16 cellular contexts compared by ENCODE assay signal in genomic region chr12:12534975-12535374, GRCh38. TPM values are rescaled to one million over a fixed set of nuclear protein-coding genes. Genes with fewer than 3 reads are reported as not detected.
DNase-seq lines count a peak whose midpoint lies in the region; ATAC-seq and TF ChIP-seq lines count a peak whose summit lies in the region.
"Had no signal": no experiment of that assay in that cellular context is flagged by ENCODE, and none has a peak within 500 bp of the region (broad histone marks: within the 10 kb centered on the region; RNA-seq: fewer than 3 reads in every experiment).

No MANE protein-coding gene starts in this region.

- no peak overlapping the region for H3K4me2 ChIP-seq in GM23338
- H3K4me2 ChIP-seq: PC-9 had no signal

- H3K36me3 ChIP-seq in GM23338 (ENCODE audit: insufficient read depth) = no peaks in the 10 kb centered on the region

- ATAC-seq in activated T-cell treated with anti-CD3 and anti-CD28 coated beads, Interleukin-2, amount 50 U/mL, for 72 hours (replicated peaks in 1 of 2) = no peak
- no peak for ATAC-seq in GM23338
- ATAC-seq in GM19324 (IDR thresholded peaks at IDR 0.05; ENCODE audit: low FRiP score, unreplicated experiment) = no peak
- no peak for ATAC-seq in GM21528 (IDR thresholded peaks at IDR 0.05; ENCODE audit: low FRiP score, unreplicated experiment)
- ATAC-seq: left colon had no signal

- no peak for TF ChIP-seq CTCF in GM23338 (conservative IDR thresholded peaks at IDR 0.05; ENCODE audit: low read depth in 2 of 2)
- TF ChIP-seq CTCF in brain (conservative IDR thresholded peaks at IDR 0.05) = no peak
- no peak for TF ChIP-seq CTCF in progenitor cell of endocrine pancreas (IDR thresholded peaks at IDR 0.05; ENCODE audit: unreplicated experiment)

- H3F3A ChIP-seq in GM23338 (replicated peaks; ENCODE audit: low read depth) = no peaks in the 10 kb centered on the region

- peaks cover 26% of the 10 kb centered on the region; the same call in 1 of the 2 replicates for H3K4me1 ChIP-seq in GM23338 (ENCODE audit: insufficient read depth)

- H4K20me1 ChIP-seq in GM23338 (replicated peaks; ENCODE audit: insufficient read depth) = peaks cover 2% of the 10 kb centered on the region

- peak overlapping the region; percentile 22; the same call in 1 of the 2 replicates for H3K27ac ChIP-seq in GM23338 (ENCODE audit: low read depth)
- H3K27ac ChIP-seq: PC-9 had no signal

- no peaks in the 10 kb centered on the region for H3K9me3 Mint-ChIP-seq in activated T-cell treated with anti-CD3 and anti-CD28 coated beads, Interleukin-2, amount 50 U/mL, for 72 hours
- no peaks in the 10 kb centered on the region for H3K9me3 Mint-ChIP-seq in GM23338
- no peaks in the 10 kb centered on the region for H3K9me3 Mint-ChIP-seq in brain
- no peaks in the 10 kb centered on the region for H3K9me3 Mint-ChIP-seq in progenitor cell of endocrine pancreas (ENCODE audit: low read depth)

- DNase-seq in activated T-cell treated with anti-CD3 and anti-CD28 coated beads, Interleukin-2, amount 50 U/mL, for 72 hours = no peak
- no peak for DNase-seq in activated T-cell treated with anti-CD3 and anti-CD28 coated beads, Interleukin-2, amount 50 U/mL, for 48 hours
- no peak for DNase-seq in GM23338 (ENCODE audit: low spot score)
- DNase-seq in progenitor cell of endocrine pancreas (ENCODE audit: low spot score, unreplicated experiment) = no peak
- DNase-seq in NCI-H187 (lab: John Stamatoyannopoulos, UW) = no peak
- DNase-seq: activated CD4-positive, alpha-beta T cell treated with anti-CD3 and anti-CD28 coated beads for 48 hours; anterior cingulate cortex; COR-L47; left colon; NCI-H187 treated with DMSO at 0.1 percent for 48 hours; NCI-H524 treated with DMSO at 0.1 percent for 48 hours; PC-9; stimulated activated CD4-positive, alpha-beta T cell treated with anti-CD3 and anti-CD28 coated beads, Interleukin-2, amount 100 ng/mL, for 48 hours had no signal

- no peaks in the 10 kb centered on the region for H3K27me3 Mint-ChIP-seq in activated T-cell treated with anti-CD3 and anti-CD28 coated beads, Interleukin-2, amount 50 U/mL, for 72 hours (ENCODE audit: low read depth)
- H3K27me3 Mint-ChIP-seq in GM23338 (ENCODE audit: insufficient read depth, low read depth, poor library complexity) (no peaks in the 10 kb centered on the region), brain (no peaks in the 10 kb centered on the region), progenitor cell of endocrine pancreas (no peaks in the 10 kb centered on the region)

- peak overlapping the region in 1 of 2 donors; percentile 56 for H3K4me3 Mint-ChIP-seq in activated T-cell treated with anti-CD3 and anti-CD28 coated beads, Interleukin-2, amount 50 U/mL, for 72 hours
- H3K4me3 Mint-ChIP-seq in GM23338 (no peak overlapping the region), brain (no peak overlapping the region), progenitor cell of endocrine pancreas (ENCODE audit: low read depth) (no peak overlapping the region)

- H3K4me1 Mint-ChIP-seq in activated T-cell treated with anti-CD3 and anti-CD28 coated beads, Interleukin-2, amount 50 U/mL, for 72 hours (ENCODE audit: low read depth) = peaks cover 35% of the 10 kb centered on the region
- peaks cover 36% of the 10 kb centered on the region for H3K4me1 Mint-ChIP-seq in GM23338
- peaks cover 42% of the 10 kb centered on the region for H3K4me1 Mint-ChIP-seq in brain
- H3K4me1 Mint-ChIP-seq in progenitor cell of endocrine pancreas (ENCODE audit: low read depth) = peaks cover 25% of the 10 kb centered on the region

- no peaks in the 10 kb centered on the region for H3K9me2 ChIP-seq in GM23338 (ENCODE audit: insufficient read depth)

- no peak overlapping the region for H3K4me3 ChIP-seq in GM23338
- H3K4me3 ChIP-seq: PC-9 had no signal

- H3K36me3 Mint-ChIP-seq in activated T-cell treated with anti-CD3 and anti-CD28 coated beads, Interleukin-2, amount 50 U/mL, for 72 hours (ENCODE audit: insufficient read depth in 2 of 2) = peaks cover 0 to 3% of the 10 kb centered on the region in 2 donors
- peaks cover 3% of the 10 kb centered on the region; the same call in 1 of the 3 replicates for H3K36me3 Mint-ChIP-seq in GM23338 (ENCODE audit: low read depth)
- peaks cover 7% of the 10 kb centered on the region for H3K36me3 Mint-ChIP-seq in brain
- peaks cover 2% of the 10 kb centered on the region for H3K36me3 Mint-ChIP-seq in progenitor cell of endocrine pancreas (ENCODE audit: insufficient read depth)

- peaks cover 78% of the 10 kb centered on the region for H3K79me2 ChIP-seq in GM23338 (replicated peaks; ENCODE audit: insufficient read depth)

- no peaks in the 10 kb centered on the region for H3K27me3 ChIP-seq in GM23338 (ENCODE audit: insufficient read depth)

- H3K27ac Mint-ChIP-seq in activated T-cell treated with anti-CD3 and anti-CD28 coated beads, Interleukin-2, amount 50 U/mL, for 72 hours = peak overlapping the region; percentile 96
- no peak overlapping the region for H3K27ac Mint-ChIP-seq in GM23338
- H3K27ac Mint-ChIP-seq in brain = peak overlapping the region in 3 of 5 experiments; percentile 61 to 90 (median 87)
- H3K27ac Mint-ChIP-seq in progenitor cell of endocrine pancreas = peak overlapping the region; percentile 73

- H2AFZ ChIP-seq in GM23338 = no peak overlapping the region
- H2AFZ ChIP-seq: PC-9 had no signal

TF ChIP-seq in GM23338, 12 proteins besides CTCF, POLR2A, EP300 and RAD21 (continues in another document):
- TF ChIP-seq EZH2 (IDR thresholded peaks at IDR 0.05; ENCODE audit: low read depth, unreplicated experiment) = no peak
- TF ChIP-seq CREB1 (CRISPR knock-in tag; IDR thresholded peaks at IDR 0.05; ENCODE audit: low read depth) = no peak
- no peak for TF ChIP-seq POLR2AphosphoS5 (IDR thresholded peaks at IDR 0.05; ENCODE audit: low read depth)
- TF ChIP-seq ZNF462 (CRISPR knock-in tag; IDR thresholded peaks at IDR 0.05) = no peak
- no peak for TF ChIP-seq EZH2phosphoT487 (IDR thresholded peaks at IDR 0.05; ENCODE audit: unreplicated experiment)
- TF ChIP-seq JUNB (IDR thresholded peaks at IDR 0.05; ENCODE audit: unreplicated experiment) = no peak

RNA-seq across cellular contexts. Expression of gene DUSP16, which starts 27.7 kb away (rescaled TPM):
- total RNA-seq in activated T-cell treated with anti-CD3 and anti-CD28 coated beads, Interleukin-2, amount 50 U/mL, for 72 hours = 100 to 1,000 TPM; 105 to 129 TPM
- total RNA-seq in GM23338 (2014; rRNA removed; shearing (Covaris generic)) = 52.8 and 59.4 TPM in 2 replicates
- polyA plus RNA-seq in GM23338 (2016; fragmentation: Nextera tagmentation; extraction: Ambion mirVana) (11.7 and 12.5 TPM in 2 replicates), brain (ENCODE audit: insufficient read depth, low read depth, low replicate concordance) (33.7 TPM)
- 67.5 and 74.6 TPM in 2 replicates for total RNA-seq in progenitor cell of endocrine pancreas
